Comparison of ENCODE assay signal across 18 cellular contexts in genomic region chr4:186887211-186887785, GRCh38.
DNase-seq lines count a peak whose midpoint lies in the region; ATAC-seq and TF ChIP-seq lines count a peak whose summit lies in the region.
"Had no signal": no experiment of that assay in that cellular context is flagged by ENCODE, and none has a peak within 500 bp of the region (broad histone marks: within the 10 kb centered on the region; RNA-seq: fewer than 3 reads in every experiment).

No MANE protein-coding gene starts in this region.

- TF ChIP-seq CTCF in endodermal cell (conservative IDR thresholded peaks at IDR 0.05) (no peak), neural crest cell (conservative IDR thresholded peaks at IDR 0.05) (no peak), gastrocnemius medialis (IDR thresholded peaks at IDR 0.05 in 4 of 5, conservative IDR thresholded peaks at IDR 0.05 in 1 of 5) (no peak)

- WGBS in endodermal cell (ENCODE audit: insufficient coverage in 1 of 2, insufficient read length in 1 of 2), 2 experiments = 78 to 90% methylated on average over 2 to 6 of the region's 6 CpGs

- ATAC-seq in GM18867 (IDR thresholded peaks at IDR 0.05; ENCODE audit: unreplicated experiment) = peak; percentile 35
- ATAC-seq in HG03196 (IDR thresholded peaks at IDR 0.05; ENCODE audit: unreplicated experiment) = no peak
- no peak for ATAC-seq in gastrocnemius medialis
- ATAC-seq: activated CD8-positive, alpha-beta T cell treated with anti-CD3 and anti-CD28 coated beads for 36 hours; gastroesophageal sphincter; right cardiac atrium; stimulated activated naive B cell treated with anti-CD40 and anti-IgM and Interleukin-4, amounts not matched to agents 10 μg/mL and 1 μg/mL and 100 μg/mL, for 72 hours had no signal

- no peak overlapping the region for H3K9ac ChIP-seq in endodermal cell (ENCODE audit: extremely low read depth, low read length, poor library complexity, severe bottlenecking)

- peaks cover 2% of the 10 kb centered on the region for H3K27me3 Mint-ChIP-seq in endodermal cell (ENCODE audit: insufficient read depth)
- H3K27me3 Mint-ChIP-seq in neural crest cell (ENCODE audit: low read depth) = no peaks in the 10 kb centered on the region
- H3K27me3 Mint-ChIP-seq: activated CD8-positive, alpha-beta T cell treated with anti-CD3 and anti-CD28 coated beads for 36 hours; stimulated activated naive B cell treated with anti-CD40 and anti-IgM and Interleukin-4, amounts not matched to agents 10 μg/mL and 1 μg/mL and 100 μg/mL, for 72 hours had no signal

- H3K27ac ChIP-seq in endodermal cell (ENCODE audit: low read depth, low read length) (peak overlapping the region; percentile 88), gastrocnemius medialis (no peak overlapping the region)
- H3K27ac ChIP-seq: ascending aorta, C4-2B, gastroesophageal sphincter, PC-9 had no signal

- H3K9me3 ChIP-seq in endodermal cell (ENCODE audit: control insufficient read depth, low read length) (no peaks in the 10 kb centered on the region), gastrocnemius medialis (no peaks in the 10 kb centered on the region)
- H3K9me3 ChIP-seq: ascending aorta, gastroesophageal sphincter had no signal

- intact Hi-C loops in gastrocnemius medialis (cut with DNase I; ENCODE audit: low total_unique reads) = no loop called here

- H3K9me3 Mint-ChIP-seq in endodermal cell (peaks cover 13% of the 10 kb centered on the region), neural crest cell (no peaks in the 10 kb centered on the region)

- in situ Hi-C loops in gastrocnemius medialis (cut with MboI; ENCODE audit: low sequenced_read_pairs in 4 of 4) = no loop called here

- H3K4me3 Mint-ChIP-seq in endodermal cell = peak overlapping the region; percentile 76
- peak overlapping the region; percentile 92 for H3K4me3 Mint-ChIP-seq in neural crest cell
- H3K4me3 Mint-ChIP-seq: activated CD8-positive, alpha-beta T cell treated with anti-CD3 and anti-CD28 coated beads for 36 hours; stimulated activated naive B cell treated with anti-CD40 and anti-IgM and Interleukin-4, amounts not matched to agents 10 μg/mL and 1 μg/mL and 100 μg/mL, for 72 hours had no signal

- H3K4me1 Mint-ChIP-seq in endodermal cell = peaks cover 10% of the 10 kb centered on the region
- H3K4me1 Mint-ChIP-seq in neural crest cell = peaks cover 32% of the 10 kb centered on the region
- H3K4me1 Mint-ChIP-seq: stimulated activated naive B cell treated with anti-CD40 and anti-IgM and Interleukin-4, amounts not matched to agents 10 μg/mL and 1 μg/mL and 100 μg/mL, for 72 hours had no signal

- no peaks in the 10 kb centered on the region for H3K4me1 ChIP-seq in endodermal cell (ENCODE audit: control insufficient read depth, insufficient read depth, low read length)
- no peaks in the 10 kb centered on the region for H3K4me1 ChIP-seq in gastrocnemius medialis
- H3K4me1 ChIP-seq: ascending aorta, gastroesophageal sphincter had no signal

- peak; percentile 41 for DNase-seq in NOMO-1 treated with DMSO at 0.1 percent for 48 hours (lab: John Stamatoyannopoulos, UW; ENCODE audit: unreplicated experiment)
- no peak for DNase-seq in endodermal cell
- no peak for DNase-seq in neural crest cell (ENCODE audit: low read depth, low spot score)
- no peak for DNase-seq in C1 segment of cervical spinal cord (lab: John Stamatoyannopoulos, UW)
- DNase-seq in foreskin melanocyte = no peak
- DNase-seq in gastrocnemius medialis = no peak
- DNase-seq: activated CD8-positive, alpha-beta T cell treated with anti-CD3 and anti-CD28 coated beads for 36 hours; activated effector memory CD4-positive, alpha-beta T cell treated with anti-CD3 and anti-CD28 coated beads, Interleukin-2, amount 50 U/mL, for 16 hours; effector CD8-positive, alpha-beta T cell; kidney; PC-9; right cardiac atrium; stimulated activated naive B cell treated with anti-CD40 and anti-IgM and Interleukin-4, amounts not matched to agents 10 μg/mL and 1 μg/mL and 100 μg/mL, for 72 hours had no signal

- no peak for TF ChIP-seq POLR2A in gastrocnemius medialis (IDR thresholded peaks at IDR 0.05)

- no peak overlapping the region for H3K27ac Mint-ChIP-seq in endodermal cell
- H3K27ac Mint-ChIP-seq in neural crest cell (ENCODE audit: unreplicated experiment) = no peak overlapping the region
- H3K27ac Mint-ChIP-seq: activated CD8-positive, alpha-beta T cell treated with anti-CD3 and anti-CD28 coated beads for 36 hours; stimulated activated naive B cell treated with anti-CD40 and anti-IgM and Interleukin-4, amounts not matched to agents 10 μg/mL and 1 μg/mL and 100 μg/mL, for 72 hours had no signal

- H3K36me3 Mint-ChIP-seq in endodermal cell (ENCODE audit: low read depth) = no peaks in the 10 kb centered on the region
- H3K36me3 Mint-ChIP-seq in neural crest cell (ENCODE audit: low read depth) = no peaks in the 10 kb centered on the region

- H3K36me3 ChIP-seq in endodermal cell (ENCODE audit: control insufficient read depth, insufficient read depth, low read length) = no peaks in the 10 kb centered on the region
- no peaks in the 10 kb centered on the region for H3K36me3 ChIP-seq in gastrocnemius medialis
- H3K36me3 ChIP-seq: ascending aorta, gastroesophageal sphincter had no signal

- no peak overlapping the region for H3K4me3 ChIP-seq in endodermal cell (ENCODE audit: low read length)
- no peak overlapping the region for H3K4me3 ChIP-seq in gastrocnemius medialis
- H3K4me3 ChIP-seq: ascending aorta, gastroesophageal sphincter, PC-9 had no signal

- H3K27me3 ChIP-seq in endodermal cell (ENCODE audit: control insufficient read depth, insufficient read depth, low read length, poor library complexity, severe bottlenecking) = no peaks in the 10 kb centered on the region
- no peaks in the 10 kb centered on the region for H3K27me3 ChIP-seq in gastrocnemius medialis
- H3K27me3 ChIP-seq: ascending aorta, gastroesophageal sphincter had no signal
